In the genomic region with DNA sequence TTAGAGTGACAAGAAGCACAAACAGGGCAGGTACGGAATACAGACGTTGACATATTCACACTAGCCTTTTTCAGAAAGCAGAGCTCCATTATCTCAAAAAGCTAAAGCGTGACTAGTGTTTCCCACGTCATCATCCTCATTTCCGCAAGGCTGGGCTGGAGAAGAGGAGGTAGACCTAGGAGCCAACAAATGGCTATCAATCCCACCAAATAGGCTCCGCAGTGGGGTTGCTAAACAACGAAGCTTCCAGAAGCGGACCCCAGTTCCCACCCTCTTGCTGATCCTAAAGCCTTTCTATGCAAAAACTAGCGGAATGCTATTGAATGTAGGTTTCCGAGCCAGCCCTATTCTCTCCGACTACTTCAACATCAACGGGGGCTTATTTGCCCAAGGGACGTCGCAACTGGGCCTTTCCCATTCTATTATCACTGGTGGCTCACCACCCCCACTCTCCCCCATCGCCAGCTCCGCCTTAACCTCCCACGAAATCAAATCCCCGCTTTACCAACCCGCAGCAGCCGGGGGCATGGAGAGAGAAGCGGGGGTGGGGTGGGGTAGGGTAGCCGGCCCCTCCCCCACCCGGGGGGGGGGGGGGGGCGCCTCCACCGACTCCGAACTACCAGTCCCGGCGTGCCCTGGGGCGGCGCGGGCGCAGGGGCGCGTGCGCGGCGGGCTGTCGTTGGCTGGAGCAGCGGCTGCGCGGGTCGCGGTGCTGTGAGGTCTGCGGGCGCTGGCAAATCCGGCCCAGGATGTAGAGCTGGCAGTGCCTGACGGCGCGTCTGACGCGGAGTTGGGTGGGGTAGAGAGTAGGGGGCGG, we compare ENCODE assay signal across 8 cellular contexts. TPM values are rescaled to one million over a fixed set of nuclear protein-coding genes. Genes with fewer than 3 reads are reported as not detected.
A peak's percentile ranks its signal among the peaks of the same experiment; 100 is the strongest.
DNase-seq lines count a peak whose midpoint lies in the region; ATAC-seq and TF ChIP-seq lines count a peak whose summit lies in the region.

A gene with protein sequence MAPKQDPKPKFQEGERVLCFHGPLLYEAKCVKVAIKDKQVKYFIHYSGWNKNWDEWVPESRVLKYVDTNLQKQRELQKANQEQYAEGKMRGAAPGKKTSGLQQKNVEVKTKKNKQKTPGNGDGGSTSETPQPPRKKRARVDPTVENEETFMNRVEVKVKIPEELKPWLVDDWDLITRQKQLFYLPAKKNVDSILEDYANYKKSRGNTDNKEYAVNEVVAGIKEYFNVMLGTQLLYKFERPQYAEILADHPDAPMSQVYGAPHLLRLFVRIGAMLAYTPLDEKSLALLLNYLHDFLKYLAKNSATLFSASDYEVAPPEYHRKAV (plus strand): TSS at position 736 of the 817 bp plus-strand sequence. CDS start 128 bp downstream, outside the sequence.

- H3K27ac Mint-ChIP-seq in HFFc6 (peak within 1 kb of the TSS; percentile 100), neural crest cell (ENCODE audit: unreplicated experiment) (peak within 1 kb of the TSS; percentile 100)
- H3K27ac Mint-ChIP-seq in stimulated activated naive CD8-positive, alpha-beta T cell treated with anti-CD3 and anti-CD28 coated beads, Interleukin-15, amount 100 ng/mL, for 72 hours = peak within 1 kb of the TSS; percentile 99 to 100

- H3K4me1 Mint-ChIP-seq in HFFc6 (ENCODE audit: low read depth) (peaks cover 24% of the 10 kb centered on the region), neural crest cell (peaks cover 51% of the 10 kb centered on the region)
- peaks cover 50% of the 10 kb centered on the region for H3K4me1 Mint-ChIP-seq in stimulated activated naive CD8-positive, alpha-beta T cell treated with anti-CD3 and anti-CD28 coated beads, Interleukin-15, amount 100 ng/mL, for 72 hours

- H3K27me3 Mint-ChIP-seq in HFFc6 (ENCODE audit: insufficient read depth) (peaks cover 15% of the 10 kb centered on the region; the same call in 1 of the 2 replicates), neural crest cell (ENCODE audit: low read depth) (peaks cover 7% of the 10 kb centered on the region)
- H3K27me3 Mint-ChIP-seq in stimulated activated naive CD8-positive, alpha-beta T cell treated with anti-CD3 and anti-CD28 coated beads, Interleukin-15, amount 100 ng/mL, for 72 hours = no peaks in the 10 kb centered on the region

- TF ChIP-seq CTCF in HFFc6 (IDR thresholded peaks at IDR 0.05) = no peak
- no peak for TF ChIP-seq CTCF in foreskin fibroblast (IDR thresholded peaks at IDR 0.05; ENCODE audit: low read depth, low read length)
- no peak for TF ChIP-seq CTCF in neural crest cell (conservative IDR thresholded peaks at IDR 0.05)

- H3K4me3 ChIP-seq in foreskin fibroblast (ENCODE audit: low read depth in 1 of 2, low read length in 2 of 2) = peak within 1 kb of the TSS; percentile 99 to 100

- DNase-seq in ELR (ENCODE audit: low read depth) = peak; percentile 92
- peak; percentile 97 for DNase-seq in HFFc6
- DNase-seq in NAMALWA (ENCODE audit: low spot score) = peak; percentile 95
- peak; percentile 96 for DNase-seq in SK-MEL-5 (ENCODE audit: low read depth, low spot score)
- DNase-seq in activated naive CD4-positive, alpha-beta T cell (lab: John Stamatoyannopoulos, UW) = peak; percentile 86 to 95 (median 88)
- DNase-seq in foreskin fibroblast = peak; percentile 97 to 99
- peak; percentile 95 for DNase-seq in neural crest cell (ENCODE audit: low read depth, low spot score)
- peak; percentile 96 to 97 for DNase-seq in stimulated activated naive CD8-positive, alpha-beta T cell treated with anti-CD3 and anti-CD28 coated beads, Interleukin-15, amount 100 ng/mL, for 72 hours

- peak; percentile 93 for ATAC-seq in stimulated activated naive CD8-positive, alpha-beta T cell treated with anti-CD3 and anti-CD28 coated beads, Interleukin-15, amount 100 ng/mL, for 72 hours

- H3K36me3 Mint-ChIP-seq in HFFc6 (ENCODE audit: low read depth) (peaks cover 35% of the 10 kb centered on the region), neural crest cell (ENCODE audit: low read depth) (peaks cover 4% of the 10 kb centered on the region)

- in situ Hi-C loops in SK-MEL-5 (cut with HindIII; ENCODE audit: low pct_unique_long_range_greater_than_20kb, low sequenced_read_pairs) = no loop called here

- H3K4me3 Mint-ChIP-seq in HFFc6 = peak within 1 kb of the TSS; percentile 99
- H3K4me3 Mint-ChIP-seq in neural crest cell = peak within 1 kb of the TSS; percentile 100
- H3K4me3 Mint-ChIP-seq in stimulated activated naive CD8-positive, alpha-beta T cell treated with anti-CD3 and anti-CD28 coated beads, Interleukin-15, amount 100 ng/mL, for 72 hours = peak within 1 kb of the TSS; percentile 83 to 96

- H3K9me3 Mint-ChIP-seq in HFFc6 (no peaks in the 10 kb centered on the region), neural crest cell (no peaks in the 10 kb centered on the region)
- no peaks in the 10 kb centered on the region for H3K9me3 Mint-ChIP-seq in stimulated activated naive CD8-positive, alpha-beta T cell treated with anti-CD3 and anti-CD28 coated beads, Interleukin-15, amount 100 ng/mL, for 72 hours

RNA-seq across cellular contexts. Expression of the gene that starts here (rescaled TPM):
- total RNA-seq in HFFc6 (2021; fragmentation: NEBNext Ultra II Directional; extraction: Animal tissue kit (Norgen Biotek cat#: 25700)) = 100 to 1,000 TPM; 346 to 512 (median 410) TPM
- 172 and 186 TPM in 2 replicates for total RNA-seq in SK-MEL-5 (2014; rRNA removed; shearing (Covaris generic))
- polyA plus RNA-seq in SK-MEL-5 (2015; cell fraction: cytosol; rRNA removed) = 261 and 302 TPM in 2 replicates
- polyA plus RNA-seq in SK-MEL-5 (2015; cell fraction: nucleus; rRNA removed) = 88.8 and 160 TPM in 2 replicates
- total RNA-seq in neural crest cell = 472 and 478 TPM in 2 replicates

Comparison
In these comparisons a context has a peak if more than half of its experiments do, and no peak if none do; other contexts are left out.
1. Peak in every context shown above with its lines: DNase-seq, ATAC-seq and H3K4me3 ChIP-seq.